10 cellular contexts compared by ENCODE assay signal in the genomic region with DNA sequence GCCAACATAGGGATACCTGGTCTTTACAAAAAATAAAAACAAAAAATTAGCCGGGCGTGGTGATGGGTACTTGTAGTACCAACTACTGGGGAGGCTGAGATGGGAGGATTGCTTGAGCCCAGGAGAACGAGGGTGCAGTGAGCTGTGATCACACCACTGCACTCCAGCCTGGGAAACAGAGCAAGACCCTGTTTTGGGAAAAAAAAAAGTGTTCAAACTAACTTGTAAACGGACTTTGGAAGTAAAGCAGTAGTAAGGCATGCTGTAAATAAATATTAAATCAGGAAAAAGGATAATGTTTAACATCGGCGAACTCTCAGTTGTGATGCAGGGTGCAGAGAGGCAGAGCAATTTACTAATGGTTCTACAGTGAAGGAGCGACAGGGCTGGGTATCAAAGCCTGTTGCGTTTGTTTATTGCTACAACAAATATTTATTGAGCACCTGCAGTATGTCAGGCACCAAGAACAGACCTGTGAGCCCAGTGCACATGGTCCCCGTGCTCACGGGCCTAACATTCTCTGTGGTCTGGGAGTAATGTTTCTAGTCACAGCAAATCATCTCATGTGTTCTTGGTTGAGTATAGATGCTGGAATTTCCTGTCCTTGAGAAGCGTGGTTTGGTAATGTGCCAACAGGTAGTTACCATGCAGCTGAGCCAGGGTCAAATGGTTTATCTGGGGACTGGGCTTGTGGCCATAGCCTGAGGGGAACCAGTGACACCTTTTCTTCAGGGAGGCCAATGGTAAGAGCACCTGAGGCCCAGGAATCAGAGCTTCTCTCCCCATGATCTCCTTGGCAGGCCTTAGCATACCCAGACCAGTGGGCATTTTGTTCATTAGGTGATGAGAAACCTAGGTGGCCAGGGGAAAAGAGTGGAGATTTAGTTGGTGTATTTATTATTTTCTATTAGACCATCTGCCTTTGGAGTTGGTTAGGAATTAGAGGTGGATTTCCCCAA.
DNase-seq lines count a peak whose midpoint lies in the region; ATAC-seq, FAIRE-seq and TF ChIP-seq lines count a peak whose summit lies in the region.
"Had no signal": no experiment of that assay in that cellular context is flagged by ENCODE, and none has a peak within 500 bp of the region (broad histone marks: within the 10 kb centered on the region; RNA-seq: fewer than 3 reads in every experiment).

No MANE protein-coding gene starts in this region.

- peak; percentile 25 for DNase-seq in DMS153 treated with DMSO at 0.1 percent for 48 hours (lab: John Stamatoyannopoulos, UW; ENCODE audit: unreplicated experiment)
- DNase-seq in HTR-8/SVneo (ENCODE audit: insufficient read length, low spot score): peak; percentile 38
- DNase-seq in epithelial cell of esophagus (ENCODE audit: low read depth): peak; percentile 67
- DNase-seq in T1000 (lab: John Stamatoyannopoulos, UW): no peak
- DNase-seq in NCI-H2227 treated with DMSO at 0.1 percent for 48 hours (lab: John Stamatoyannopoulos, UW): no peak
- DNase-seq in NCI-H128 (lab: John Stamatoyannopoulos, UW; ENCODE audit: unreplicated experiment): no peak
- DNase-seq: AML-193, NCI-H187 treated with DMSO at 0.1 percent for 48 hours had no signal

- H3K4me3 ChIP-seq in epithelial cell of esophagus (ENCODE audit: low read length): no peak overlapping the region

- TF ChIP-seq CTCF in epithelial cell of esophagus (IDR thresholded peaks at IDR 0.05; ENCODE audit: insufficient read depth, low read depth, low read length, missing control alignments): no peak

- no peak for FAIRE-seq in HTR-8/SVneo (lab: Jason Lieb, UNC)

- ATAC-seq in GM21360 (IDR thresholded peaks at IDR 0.05; ENCODE audit: unreplicated experiment) (peak; percentile 49), HG03196 (IDR thresholded peaks at IDR 0.05; ENCODE audit: unreplicated experiment) (no peak)

Comparison
In these comparisons a context has a peak if more than half of its experiments do, and no peak if none do; other contexts are left out.
1. DNase-seq: peak in DMS153 treated with DMSO at 0.1 percent for 48 hours (single experiment), HTR-8/SVneo (single experiment) and epithelial cell of esophagus (single experiment); none in T1000 (single experiment), NCI-H2227 treated with DMSO at 0.1 percent for 48 hours (single experiment) and NCI-H128 (single experiment).